In genomic region chrX:118231464-118231863, GRCh38 we compare ENCODE assay signal across 24 cellular contexts.
"Had no signal": no experiment of that assay in that cellular context is flagged by ENCODE, and none has a peak within 500 bp of the region (broad histone marks: within the 10 kb centered on the region; RNA-seq: fewer than 3 reads in every experiment).

No MANE protein-coding gene starts in this region.

- H3K27ac ChIP-seq: gastrocnemius medialis, neutrophil, pancreas, psoas muscle, right atrium auricular region, thyroid gland, upper lobe of right lung had no signal

- H3K27ac Mint-ChIP-seq: activated naive CD4-positive, alpha-beta T cell treated with anti-CD3 and anti-CD28 coated beads, Interleukin-2, amount 50 U/mL, for 72 hours; memory B cell; nephron had no signal

- H3K4me3 Mint-ChIP-seq: effector memory CD8-positive, alpha-beta T cell; memory B cell; nephron had no signal

- ATAC-seq: activated naive CD4-positive, alpha-beta T cell treated with anti-CD3 and anti-CD28 coated beads, Interleukin-2, amount 50 U/mL, for 72 hours; effector memory CD8-positive, alpha-beta T cell; gastrocnemius medialis; left ventricle myocardium superior; pancreas; psoas muscle; stimulated activated naive CD8-positive, alpha-beta T cell treated with anti-CD3 and anti-CD28 coated beads, Interleukin-15, Interleukin-2, amounts not matched to agents 100 U/mL and 50 U/mL, for 24 hours; upper lobe of right lung had no signal

- DNase-seq: activated gamma-delta T cell treated with Interleukin-2 at 50 U/mL for 16 hours; activated T-cell treated with anti-CD3 and anti-CD28 coated beads, Interleukin-2, amount 50 U/mL, for 1 hour; aorta; cortex of kidney; effector memory CD8-positive, alpha-beta T cell; gastrocnemius medialis; head of caudate nucleus; hypothalamus; left ventricle myocardium superior; pancreas; psoas muscle; stimulated activated CD4-positive, alpha-beta T cell treated with anti-CD3 and anti-CD28 coated beads, Interleukin-12 subunit alpha, Interleukin-12 subunit beta, amount 100 ng/mL, for 4 hours; stimulated activated CD4-positive, alpha-beta T cell treated with anti-CD3 and anti-CD28 coated beads, Interleukin-4, amount 100 ng/mL, for 4 hours; stimulated activated naive CD8-positive, alpha-beta T cell treated with anti-CD3 and anti-CD28 coated beads, Interleukin-15, Interleukin-2, amounts not matched to agents 100 U/mL and 50 U/mL, for 24 hours; substantia nigra; T-helper 1 cell; thyroid gland; upper lobe of right lung had no signal

- H3K9me3 ChIP-seq: gastrocnemius medialis, neutrophil, pancreas, psoas muscle, right atrium auricular region, thyroid gland, upper lobe of right lung had no signal

- FAIRE-seq: bronchial epithelial cell, pancreas had no signal

- H3K9me3 Mint-ChIP-seq: activated naive CD4-positive, alpha-beta T cell treated with anti-CD3 and anti-CD28 coated beads, Interleukin-2, amount 50 U/mL, for 72 hours; effector memory CD8-positive, alpha-beta T cell; memory B cell had no signal

- H3K36me3 Mint-ChIP-seq: activated naive CD4-positive, alpha-beta T cell treated with anti-CD3 and anti-CD28 coated beads, Interleukin-2, amount 50 U/mL, for 72 hours; memory B cell had no signal

- H3K4me1 ChIP-seq: gastrocnemius medialis, pancreas, psoas muscle, right atrium auricular region, thyroid gland, upper lobe of right lung had no signal

- H3K4me3 ChIP-seq: gastrocnemius medialis, pancreas, psoas muscle, right atrium auricular region, thyroid gland, upper lobe of right lung had no signal

- H3K36me3 ChIP-seq: gastrocnemius medialis, neutrophil, pancreas, right atrium auricular region, thyroid gland, upper lobe of right lung had no signal

- H3K27me3 Mint-ChIP-seq: effector memory CD8-positive, alpha-beta T cell had no signal

- H3K4me1 Mint-ChIP-seq: memory B cell had no signal

- H3K27me3 ChIP-seq: neutrophil, right atrium auricular region, upper lobe of right lung had no signal
